In genomic region chr10:102394801-102395676, GRCh38 we compare ENCODE assay signal across 8 cellular contexts. TPM values are rescaled to one million over a fixed set of nuclear protein-coding genes. Genes with fewer than 3 reads are reported as not detected.
A peak's percentile ranks its signal among the peaks of the same experiment; 100 is the strongest.
DNase-seq lines count a peak whose midpoint lies in the region; ATAC-seq and TF ChIP-seq lines count a peak whose summit lies in the region.

No MANE protein-coding gene starts in this region.

- WGBS in SK-N-SH (ENCODE audit: low lambda C conversion rate), result 3% methylated on average over 19 of the region's 55 CpGs

- H3K27ac ChIP-seq in C4-2B, result peak overlapping the region; percentile 65
- peak overlapping the region in 1 of 2 experiments; percentile 81; a peak in 3 of 4 replicates for H3K27ac ChIP-seq in SK-N-SH (ENCODE audit: low read depth in 2 of 2, low read length in 1 of 2)
- H3K27ac ChIP-seq in substantia nigra (ENCODE audit: low read depth, low read length, poor library complexity, severe bottlenecking), result peak overlapping the region; percentile 82

- H3K79me2 ChIP-seq in SK-N-SH (ENCODE audit: insufficient read depth), result peaks cover 5% of the 10 kb centered on the region; the same call in 1 of the 2 replicates

- peak overlapping the region; percentile 76; the same call in 1 of the 2 replicates for H2AFZ ChIP-seq in SK-N-SH (ENCODE audit: low read depth)

- H3K4me3 ChIP-seq in SK-N-SH (ENCODE audit: low read depth in 2 of 2, low read length in 1 of 2), result peak overlapping the region; percentile 65 to 77

- POLR2A ChIA-PET in SK-N-SH (lab: Yijun Ruan, JAX), result interaction anchor here (0.6 to 2.8 kb wide), 4 partner anchors 27 to 276 kb away, joined by 3 to 11 read pairs (median 4); partner anchors contain the start of gene CUEDC2

- peaks cover 3% of the 10 kb centered on the region for H3F3A ChIP-seq in SK-N-SH (replicated peaks; ENCODE audit: insufficient read depth)

- no peak for TF ChIP-seq CTCF in C4-2B (conservative IDR thresholded peaks at IDR 0.05)
- no peak for TF ChIP-seq CTCF in SK-N-SH (IDR thresholded peaks at IDR 0.05)

- TF ChIP-seq RAD21 in SK-N-SH (IDR thresholded peaks at IDR 0.05; ENCODE audit: low read length), result no peak

- peak overlapping the region; percentile 90 for H3K4me2 ChIP-seq in SK-N-SH

- peak; percentile 29 for ATAC-seq in GM19438 (IDR thresholded peaks at IDR 0.05; ENCODE audit: low read depth, unreplicated experiment)

- no peaks in the 10 kb centered on the region for H3K36me3 ChIP-seq in SK-N-SH (replicated peaks in 1 of 2; ENCODE audit: control insufficient read depth in 1 of 2, insufficient read depth in 2 of 2, low read length in 1 of 2)

- peaks cover 0 to 22% of the 10 kb centered on the region in 2 experiments; a peak in 1 of 4 replicates for H3K4me1 ChIP-seq in SK-N-SH (ENCODE audit: control insufficient read depth in 1 of 2, insufficient read depth in 2 of 2, low read depth in 1 of 2, low read length in 1 of 2)

- peak overlapping the region; percentile 68 for H3K9ac ChIP-seq in SK-N-SH

- CTCF ChIA-PET in SK-N-SH (lab: Yijun Ruan, JAX), result interaction anchor here (1.0 to 16.5 kb wide), 18 partner anchors 10 to 226 kb away, joined by 3 to 359 read pairs (median 10); partner anchors contain the start of genes ELOVL3, FBXL15, PITX3 and PSD

- H3K27me3 ChIP-seq in SK-N-SH (ENCODE audit: insufficient read depth), result no peaks in the 10 kb centered on the region

- no peaks in the 10 kb centered on the region for H4K20me1 ChIP-seq in SK-N-SH (ENCODE audit: insufficient read depth)

- H3K9me3 ChIP-seq in SK-N-SH, result no peaks in the 10 kb centered on the region

- H3K9me2 ChIP-seq in SK-N-SH, result no peaks in the 10 kb centered on the region

- peak; percentile 95 for DNase-seq in HuH-7.5 (ENCODE audit: low spot score)
- DNase-seq in SK-N-SH, result peak; percentile 93
- peak; percentile 90 for DNase-seq in activated naive CD4-positive, alpha-beta T cell treated with anti-CD3 and anti-CD28 coated beads, Interleukin-2, amount 50 U/mL, for 16 hours
- DNase-seq in globus pallidus (ENCODE audit: low spot score), result peak; percentile 82
- DNase-seq in occipital lobe (lab: John Stamatoyannopoulos, UW), result peak; percentile 42
- DNase-seq in substantia nigra (lab: John Stamatoyannopoulos, UW), result peak in 46 of 49 donors; percentile 27 to 87 (median 70)

- no peak for TF ChIP-seq EP300 in SK-N-SH (IDR thresholded peaks at IDR 0.05; ENCODE audit: borderline replicate concordance in 1 of 2, low read depth in 1 of 2, low read length in 1 of 2)

TF ChIP-seq in SK-N-SH, 30 proteins besides CTCF, POLR2A, EP300 and RAD21:
- TF ChIP-seq GABPA (IDR thresholded peaks at IDR 0.05; ENCODE audit: low read depth), result peak; percentile 49; the same call in 1 of the 2 replicates
- TF ChIP-seq, protein P1, sequence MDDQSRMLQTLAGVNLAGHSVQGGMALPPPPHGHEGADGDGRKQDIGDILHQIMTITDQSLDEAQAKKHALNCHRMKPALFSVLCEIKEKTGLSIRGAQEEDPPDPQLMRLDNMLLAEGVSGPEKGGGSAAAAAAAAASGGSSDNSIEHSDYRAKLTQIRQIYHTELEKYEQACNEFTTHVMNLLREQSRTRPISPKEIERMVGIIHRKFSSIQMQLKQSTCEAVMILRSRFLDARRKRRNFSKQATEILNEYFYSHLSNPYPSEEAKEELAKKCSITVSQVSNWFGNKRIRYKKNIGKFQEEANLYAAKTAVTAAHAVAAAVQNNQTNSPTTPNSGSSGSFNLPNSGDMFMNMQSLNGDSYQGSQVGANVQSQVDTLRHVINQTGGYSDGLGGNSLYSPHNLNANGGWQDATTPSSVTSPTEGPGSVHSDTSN (IDR thresholded peaks at IDR 0.05), result no peak

RNA-seq across cellular contexts. Expression of gene NFKB2, which starts 0.5 kb away (rescaled TPM):
- 20.6 and 26.6 TPM in 2 replicates for polyA plus RNA-seq in SK-N-SH (2012; rRNA removed)
- 9.9 and 14.1 TPM in 2 replicates for polyA plus RNA-seq in SK-N-SH (2012; cell fraction: cytosol; rRNA removed)
- 66.4 and 78.0 TPM in 2 replicates for polyA plus RNA-seq in SK-N-SH (2012; cell fraction: nucleus; rRNA removed)
- 2.2 TPM for total RNA-seq in occipital lobe

RNA-seq across cellular contexts. Expression of gene PSD, which starts 23.5 kb away (rescaled TPM):
- polyA plus RNA-seq in SK-N-SH (2012; rRNA removed), result 0.97 and 0.99 TPM in 2 replicates
- 0.45 and 1.0 TPM in 2 replicates for polyA plus RNA-seq in SK-N-SH (2012; cell fraction: cytosol; rRNA removed)
- 2.1 and 3.1 TPM in 2 replicates for polyA plus RNA-seq in SK-N-SH (2012; cell fraction: nucleus; rRNA removed)
- total RNA-seq in occipital lobe, result 101 TPM

RNA-seq across cellular contexts. Expression of gene FBXL15, which starts 25.6 kb away (rescaled TPM):
- 11.7 and 17.2 TPM in 2 replicates for polyA plus RNA-seq in SK-N-SH (2012; rRNA removed)
- 6.0 and 10.9 TPM in 2 replicates for polyA plus RNA-seq in SK-N-SH (2012; cell fraction: cytosol; rRNA removed)
- 38.1 and 88.2 TPM in 2 replicates for polyA plus RNA-seq in SK-N-SH (2012; cell fraction: nucleus; rRNA removed)
- 14.2 TPM for total RNA-seq in occipital lobe

RNA-seq across cellular contexts. Expression of gene CUEDC2, which starts 37.3 kb away (rescaled TPM):
- 130 and 162 TPM in 2 replicates for polyA plus RNA-seq in SK-N-SH (2012; rRNA removed)
- 95.1 and 125 TPM in 2 replicates for polyA plus RNA-seq in SK-N-SH (2012; cell fraction: cytosol; rRNA removed)
- 224 and 316 TPM in 2 replicates for polyA plus RNA-seq in SK-N-SH (2012; cell fraction: nucleus; rRNA removed)
- 37.3 TPM for total RNA-seq in occipital lobe

RNA-seq across cellular contexts. Expression of gene C10orf95, which starts 56.3 kb away (rescaled TPM):
- polyA plus RNA-seq in SK-N-SH (2012; rRNA removed), result 0.05 and 0.07 TPM in 2 replicates
- polyA plus RNA-seq in SK-N-SH (2012; cell fraction: cytosol; rRNA removed), result 0.03 and 0.07 TPM in 2 replicates
- polyA plus RNA-seq in SK-N-SH (2012; cell fraction: nucleus; rRNA removed), result 0.08 and 0.19 TPM in 2 replicates
- total RNA-seq in occipital lobe, result not detected

Comparison
In these comparisons a context has a peak if more than half of its experiments do, and no peak if none do; other contexts are left out.
1. DNase-seq: peak in every context shown above with its lines; median percentile 95 in HuH-7.5; 93 in SK-N-SH; 90 in activated naive CD4-positive, alpha-beta T cell treated with anti-CD3 and anti-CD28 coated beads, Interleukin-2, amount 50 U/mL, for 16 hours; 82 in globus pallidus; 70 in substantia nigra; 42 in occipital lobe.